ENCODE assay signal across 8 cellular contexts in the genomic region with DNA sequence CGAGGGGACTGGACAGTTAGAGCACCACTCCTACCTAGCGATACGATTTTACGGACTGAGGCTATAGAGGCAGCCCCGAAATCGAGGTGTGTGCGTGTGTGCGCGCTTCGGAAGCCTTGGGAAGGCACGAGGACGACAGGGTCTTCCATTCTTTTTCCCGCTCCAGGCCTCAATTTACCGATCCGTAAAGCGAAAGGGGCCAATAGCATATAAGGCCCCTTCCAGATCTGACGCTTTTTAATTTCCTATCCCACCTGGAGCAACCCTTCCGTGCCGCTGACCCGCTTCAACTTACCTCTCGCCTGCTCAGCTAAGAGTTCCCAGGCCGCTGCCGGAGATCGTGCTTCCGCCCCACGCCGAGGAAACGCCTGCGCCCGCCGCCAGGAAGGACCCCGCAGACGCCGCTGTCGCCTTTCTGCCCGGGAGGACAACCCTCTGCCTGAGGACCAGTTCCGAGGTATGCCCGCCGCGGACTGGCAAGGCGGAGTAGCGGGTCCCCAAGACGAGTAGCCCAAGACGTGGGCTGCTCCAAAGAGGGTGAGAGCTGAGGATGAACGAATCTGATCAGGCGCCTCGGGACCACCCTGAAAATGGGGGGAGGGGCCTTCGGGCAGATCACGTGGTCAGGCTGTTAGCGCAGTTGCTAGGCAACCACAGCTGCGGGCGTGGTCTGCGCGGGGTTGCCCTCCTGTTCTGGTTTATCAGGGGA. TPM values are rescaled to one million over a fixed set of nuclear protein-coding genes. Genes with fewer than 3 reads are reported as not detected.
DNase-seq lines count a peak whose midpoint lies in the region; ATAC-seq and TF ChIP-seq lines count a peak whose summit lies in the region.

TSS of gene EFTUD2 (minus strand) at position 372 of the 709 bp plus-strand sequence. CDS start 4,924 bp downstream, outside the sequence.

- WGBS in adipose tissue, 3 donors: 0% methylated on average over 54 of the region's 54 CpGs
- 0 to 1% (median 0%) methylated on average over 40 to 54 of the region's 54 CpGs for WGBS in heart left ventricle, 4 donors

- H3K4me1 Mint-ChIP-seq in T-cell: peaks cover 36 to 44% (median 37%) of the 10 kb centered on the region in 3 donors
- H3K4me1 Mint-ChIP-seq in type B pancreatic cell (ENCODE audit: unreplicated experiment): peaks cover 9% of the 10 kb centered on the region

- no peaks in the 10 kb centered on the region for H3K27me3 Mint-ChIP-seq in T-cell
- H3K27me3 Mint-ChIP-seq in type B pancreatic cell: no peaks in the 10 kb centered on the region

- POLR2A ChIA-PET in T-cell (lab: Charles Lee): interaction anchor here (0.5 to 0.7 kb wide), 3 partner anchors 26 to 249 kb away, joined by 3 to 4 read pairs (median 3); partner anchors contain the start of gene HEXIM1 (in 1 of the 2)

- ATAC-seq in HG02763 (IDR thresholded peaks at IDR 0.05; ENCODE audit: unreplicated experiment) (peak; percentile 77), T-cell (replicated peaks in 1 of 4) (peak; percentile 92 to 96 (median 96)), heart left ventricle (peak; percentile 83 to 97 (median 94))

- H3K4me3 ChIP-seq in GM08714 (ENCODE audit: low read length): peak within 1 kb of the TSS; percentile 74
- peak within 1 kb of the TSS; percentile 61 to 94 (median 72) for H3K4me3 ChIP-seq in heart left ventricle

- H3K4me3 Mint-ChIP-seq in T-cell (peak within 1 kb of the TSS; percentile 87 to 94 (median 94)), type B pancreatic cell (peak within 1 kb of the TSS; percentile 95)

- H3K9me3 Mint-ChIP-seq in T-cell (no peaks in the 10 kb centered on the region), type B pancreatic cell (no peaks in the 10 kb centered on the region)

- intact Hi-C loops in heart left ventricle (cut with DNase I): no loop called here
- intact Hi-C loops in posterior cingulate gyrus (cut with DNase I): no loop called here

- CTCF ChIA-PET in T-cell (lab: Charles Lee): interaction anchor here in 1 of 2 donors (0.6 to 1.4 kb wide), 2 partner anchors 124 to 652 kb away, joined by 3 to 9 read pairs; no protein-coding TSS in a partner anchor

- no peaks in the 10 kb centered on the region for H3K27me3 ChIP-seq in heart left ventricle

- H3K4me1 ChIP-seq in heart left ventricle: peaks cover 0 to 45% (median 24%) of the 10 kb centered on the region in 12 donors

- peak within 1 kb of the TSS; percentile 36 for H3K27ac ChIP-seq in adipose tissue (ENCODE audit: low read depth, low read length)
- H3K27ac ChIP-seq in heart left ventricle: peak within 1 kb of the TSS; percentile 86 to 98 (median 96)

- TF ChIP-seq POLR2A in heart left ventricle (IDR thresholded peaks at IDR 0.05): peak in 1 of 2 donors; percentile 29

- H3K9me3 ChIP-seq in heart left ventricle: no peaks in the 10 kb centered on the region

- H3K36me3 ChIP-seq in heart left ventricle: peaks cover 0 to 23% (median 3%) of the 10 kb centered on the region in 9 donors

- peaks cover 12% of the 10 kb centered on the region for H3K36me3 Mint-ChIP-seq in T-cell
- peaks cover 10% of the 10 kb centered on the region for H3K36me3 Mint-ChIP-seq in type B pancreatic cell

- peak; percentile 89 for DNase-seq in NCI-H146 (lab: John Stamatoyannopoulos, UW)
- peak; percentile 82 to 98 (median 91) for DNase-seq in T-cell
- DNase-seq in heart left ventricle: peak; percentile 92 to 95 (median 94)
- peak; percentile 82 to 98 (median 90) for DNase-seq in posterior cingulate gyrus
- DNase-seq in type B pancreatic cell (ENCODE audit: extremely low spot score, unreplicated experiment): peak; percentile 93

- peak within 1 kb of the TSS; percentile 100 for H3K27ac Mint-ChIP-seq in T-cell
- peak within 1 kb of the TSS; percentile 100 for H3K27ac Mint-ChIP-seq in type B pancreatic cell

- TF ChIP-seq CTCF in heart left ventricle (IDR thresholded peaks at IDR 0.05) (no peak), type B pancreatic cell (conservative IDR thresholded peaks at IDR 0.05) (no peak)

RNA-seq across cellular contexts. Expression of gene EFTUD2, which starts in this region (rescaled TPM):
- 100 to 1,000 TPM in 2 of 5 donors, 10 to 100 TPM in 3; 83.1 to 127 (median 96.0) TPM for total RNA-seq in T-cell
- 10 to 100 TPM; 18.7 to 45.7 (median 23.8) TPM for polyA plus RNA-seq in adipose tissue
- total RNA-seq in heart left ventricle: 100 to 1,000 TPM in 1 of 9 donors, 10 to 100 TPM in 8; 37.1 to 106 (median 65.0) TPM
- 10 to 100 TPM; 21.3 to 71.7 TPM for polyA plus RNA-seq in heart left ventricle
- 111 and 122 TPM in 2 replicates for total RNA-seq in type B pancreatic cell (ENCODE audit: low replicate concordance)

Comparison
In these comparisons a context has a peak if more than half of its experiments do, and no peak if none do; other contexts are left out.
1. Peak in every context shown above with its lines: DNase-seq, ATAC-seq, H3K4me3 ChIP-seq and H3K27ac ChIP-seq.